In genomic region chr3:195909294-195909644, GRCh38 we compare ENCODE assay signal across 7 cellular contexts. TPM values are rescaled to one million over a fixed set of nuclear protein-coding genes. Genes with fewer than 3 reads are reported as not detected.
DNase-seq lines count a peak whose midpoint lies in the region; ATAC-seq, FAIRE-seq and TF ChIP-seq lines count a peak whose summit lies in the region.

No MANE protein-coding gene starts in this region.

- peaks cover 7 to 17% of the 10 kb centered on the region in 2 experiments; a peak in 3 of 4 replicates for H3K79me2 ChIP-seq in H1 (ENCODE audit: control insufficient read depth in 1 of 2, insufficient read depth in 2 of 2, low read length in 2 of 2)

- H3K79me1 ChIP-seq in H1 (ENCODE audit: low read depth, low read length), result no peaks in the 10 kb centered on the region; the same call in 1 of the 2 replicates

- peak overlapping the region; percentile 55; the same call in 1 of the 2 replicates for H3K4me3 ChIP-seq in HAP-1
- peak overlapping the region; percentile 69 to 79 (median 74); a peak in 6 of 8 replicates for H3K4me3 ChIP-seq in H1 (ENCODE audit: extremely low read depth in 1 of 4, insufficient read depth in 2 of 4, low read depth in 3 of 4, low read length in 4 of 4)
- H3K4me3 ChIP-seq in psoas muscle, result peak overlapping the region; percentile 73

- peak overlapping the region in 2 of 4 experiments; percentile 33 to 50; a peak in 2 of 7 replicates for H3K9ac ChIP-seq in H1 (replicated peaks in 1 of 4; ENCODE audit: extremely low read depth in 1 of 4, low read depth in 3 of 4, low read length in 3 of 4)

- no peak overlapping the region for H2BK120ac ChIP-seq in H1 (replicated peaks; ENCODE audit: low read depth, low read length)

- peaks cover 5 to 23% of the 10 kb centered on the region in 2 experiments for H4K20me1 ChIP-seq in H1 (replicated peaks in 1 of 2; ENCODE audit: control insufficient read depth in 1 of 2, insufficient read depth in 2 of 2, low read length in 2 of 2)

- no peak overlapping the region for H2BK5ac ChIP-seq in H1 (ENCODE audit: low read depth, low read length)

- TF ChIP-seq EP300 in H1 (IDR thresholded peaks at IDR 0.05; ENCODE audit: borderline replicate concordance in 1 of 2, low read depth in 2 of 2, low read length in 2 of 2), result no peak

- H2AK5ac ChIP-seq in H1 (ENCODE audit: low read depth, low read length), result no peak overlapping the region

- H4K8ac ChIP-seq in H1 (ENCODE audit: extremely low read depth, insufficient read depth, low read length), result no peak overlapping the region; the same call in 1 of the 2 replicates

- H3K27me3 ChIP-seq in HAP-1 (ENCODE audit: low read depth), result no peaks in the 10 kb centered on the region
- peaks cover 0 to 15% (median 5%) of the 10 kb centered on the region in 4 experiments; a peak in 5 of 7 replicates for H3K27me3 ChIP-seq in H1 (replicated peaks in 1 of 4; ENCODE audit: control insufficient read depth in 3 of 4, extremely low read depth in 1 of 4, insufficient read depth in 3 of 4, low read length in 3 of 4)
- H3K27me3 ChIP-seq in psoas muscle (ENCODE audit: insufficient read depth in 3 of 3, low read length in 2 of 3), result no peaks in the 10 kb centered on the region

- no peak for TF ChIP-seq POLR2A in H1 (IDR thresholded peaks at IDR 0.05; ENCODE audit: control extremely low read depth in 1 of 2, low read depth in 2 of 2, low read length in 2 of 2)

- CTCF ChIA-PET in H1 (lab: Charles Lee; ENCODE audit: partially characterized antibody), result interaction anchor here (0.6 to 3.5 kb wide), 3 partner anchors 12 to 96 kb away, joined by 3 to 26 read pairs (median 3); no protein-coding TSS in a partner anchor

- H3K14ac ChIP-seq in H1 (ENCODE audit: insufficient read length), result no peak overlapping the region

- no peaks in the 10 kb centered on the region for H3K9me3 ChIP-seq in HAP-1
- no peaks in the 10 kb centered on the region for H3K9me3 ChIP-seq in H1 (ENCODE audit: insufficient read depth in 2 of 2, low read depth in 1 of 2, low read length in 1 of 2)
- no peaks in the 10 kb centered on the region for H3K9me3 ChIP-seq in psoas muscle

- POLR2A ChIA-PET in H1 (lab: Charles Lee; ENCODE audit: partially characterized antibody), result no interaction called here

- intact Hi-C loops in psoas muscle (cut with DNase I), result no loop called here

- peak overlapping the region; percentile 81 to 100; a peak in 3 of 4 replicates for H3K4me2 ChIP-seq in H1 (ENCODE audit: insufficient read depth in 1 of 2, low read depth in 2 of 2, low read length in 2 of 2)

- no peak overlapping the region for H3K56ac ChIP-seq in H1 (replicated peaks; ENCODE audit: insufficient read length, low read depth, low read length)

- H4K91ac ChIP-seq in H1 (replicated peaks; ENCODE audit: insufficient read length, low read length), result no peak overlapping the region

- H4K5ac ChIP-seq in H1 (ENCODE audit: insufficient read length, low read depth, low read length), result no peak overlapping the region

- TF ChIP-seq CTCF in H1 (IDR thresholded peaks at IDR 0.05; ENCODE audit: control extremely low read depth in 1 of 3, insufficient read depth in 1 of 3, low read depth in 1 of 3, low read length in 3 of 3) (no peak), psoas muscle (IDR thresholded peaks at IDR 0.05) (no peak)

- H2BK12ac ChIP-seq in H1 (ENCODE audit: low read depth, low read length), result no peak overlapping the region

- H3K4ac ChIP-seq in H1 (replicated peaks; ENCODE audit: insufficient read length, low read depth, low read length), result no peak overlapping the region

- H3K4me1 ChIP-seq in HAP-1, result peaks cover 26% of the 10 kb centered on the region
- peaks cover 7 to 20% (median 16%) of the 10 kb centered on the region in 4 experiments; a peak in 6 of 7 replicates for H3K4me1 ChIP-seq in H1 (replicated peaks in 1 of 4; ENCODE audit: control insufficient read depth in 3 of 4, insufficient read depth in 4 of 4, low read length in 3 of 4)
- peaks cover 8% of the 10 kb centered on the region for H3K4me1 ChIP-seq in psoas muscle

- no peak for TF ChIP-seq RAD21 in H1 (IDR thresholded peaks at IDR 0.05 in 1 of 2, conservative IDR thresholded peaks at IDR 0.05 in 1 of 2; ENCODE audit: low read depth in 2 of 2, low read length in 2 of 2)

- H3K27ac ChIP-seq in H1 (ENCODE audit: low read depth, low read length) (no peak overlapping the region), psoas muscle (peak overlapping the region; percentile 93)

- no peaks in the 10 kb centered on the region; the same call in 1 of the 2 replicates for H3K36me3 ChIP-seq in HAP-1 (replicated peaks)
- no peaks in the 10 kb centered on the region for H3K36me3 ChIP-seq in H1 (ENCODE audit: control insufficient read depth in 2 of 4, insufficient read depth in 4 of 4, low read length in 3 of 4)
- H3K36me3 ChIP-seq in psoas muscle (ENCODE audit: insufficient read depth in 1 of 2, low read depth in 1 of 2), result no peaks in the 10 kb centered on the region

- WGBS in H1 (ENCODE audit: extremely low coverage in 1 of 2, insufficient coverage in 1 of 2, insufficient read length in 1 of 2, insufficient replicate concordance in 2 of 2, low coverage in 1 of 2, low lambda C conversion rate in 2 of 2, missing lambda C conversion rate in 1 of 2), 2 experiments, result 0% methylated on average over 11 of the region's 47 CpGs; no CpG with 5 or more reads in 1 of the 2 experiments
- 0 to 1% (median 1%) methylated on average over 13 to 47 of the region's 47 CpGs for WGBS in psoas muscle, 3 donors

- H3K18ac ChIP-seq in H1 (ENCODE audit: extremely low read depth, low read length), result no peak overlapping the region

- FAIRE-seq in H1 (lab: Jason Lieb, UNC), result no peak

- ATAC-seq in GM18498 (IDR thresholded peaks at IDR 0.05; ENCODE audit: unreplicated experiment), result peak; percentile 25
- ATAC-seq in psoas muscle, result peak in 1 of 4 donors; percentile 0

- H2BK20ac ChIP-seq in H1 (ENCODE audit: low read length), result no peak overlapping the region

- DNase-seq in HAP-1 (ENCODE audit: low spot score in 2 of 2), result peak in 1 of 2 experiments; percentile 32
- DNase-seq in NCI-H2227 (lab: John Stamatoyannopoulos, UW; ENCODE audit: unreplicated experiment), result peak; percentile 84
- DNase-seq in H1 (ENCODE audit: low read depth in 1 of 2, low spot score in 2 of 2), result peak in 1 of 2 experiments; percentile 68
- DNase-seq in psoas muscle, result no peak
- DNase-seq in foreskin melanocyte, result no peak
- DNase-seq in DMS153 (lab: John Stamatoyannopoulos, UW), result no peak

- peaks cover 13% of the 10 kb centered on the region for H3K23me2 ChIP-seq in H1 (ENCODE audit: low read depth, low read length)

- H2AFZ ChIP-seq in H1 (ENCODE audit: low read length), result no peak overlapping the region

- in situ Hi-C loops in HAP-1 (cut with MboI; ENCODE audit: low sequenced_read_pairs), result no loop called here

- no peak overlapping the region for H3K23ac ChIP-seq in H1 (ENCODE audit: insufficient read length)

- no peak overlapping the region for H2BK15ac ChIP-seq in H1 (ENCODE audit: low read length)

TF ChIP-seq in H1, 55 proteins besides CTCF, POLR2A, EP300 and RAD21:
- TF ChIP-seq MAFK (IDR thresholded peaks at IDR 0.05; ENCODE audit: low read depth, low read length) (no peak), JUN (IDR thresholded peaks at IDR 0.05; ENCODE audit: low read depth, low read length) (no peak), ZNF274 (IDR thresholded peaks at IDR 0.05; ENCODE audit: borderline replicate concordance, extremely low read depth, low read length) (no peak), SP4 (IDR thresholded peaks at IDR 0.05; ENCODE audit: low read length) (no peak), HDAC6 (IDR thresholded peaks at IDR 0.05; ENCODE audit: low read depth, low read length) (no peak), KDM1A (IDR thresholded peaks at IDR 0.05; ENCODE audit: borderline replicate concordance, low read length) (no peak), RXRA (IDR thresholded peaks at IDR 0.05; ENCODE audit: insufficient read depth, low read depth, low read length) (no peak), SIX5 (IDR thresholded peaks at IDR 0.05; ENCODE audit: low read depth, low read length) (no peak), POLR2AphosphoS5 (IDR thresholded peaks at IDR 0.05; ENCODE audit: low read depth, low read length) (no peak), ATF3 (IDR thresholded peaks at IDR 0.05; ENCODE audit: insufficient read depth, low read depth, low read length) (no peak), SAP30 (IDR thresholded peaks at IDR 0.05; ENCODE audit: insufficient read depth, insufficient replicate concordance, low read length) (no peak), YY1 (IDR thresholded peaks at IDR 0.05; ENCODE audit: low read depth, low read length) (no peak), CHD1 (IDR thresholded peaks at IDR 0.05; ENCODE audit: low read depth, low read length) (no peak), SIN3A (conservative IDR thresholded peaks at IDR 0.05 in 1 of 2, IDR thresholded peaks at IDR 0.05 in 1 of 2; ENCODE audit: low read depth in 1 of 2, low read length in 2 of 2) (no peak), EZH2 (IDR thresholded peaks at IDR 0.05; ENCODE audit: low read depth, low read length, severe bottlenecking) (no peak)
TF ChIP-seq in H1: peak in this region for 0.

RNA-seq across cellular contexts. Expression of gene TNK2, which starts 0.9 kb away (rescaled TPM):
- total RNA-seq in H1 (2021; fragmentation: NEBNext Ultra II Directional; extraction: Animal tissue kit (Norgen Biotek cat#: 25700)), result 33.9 and 38.6 TPM in 2 replicates
- polyA plus RNA-seq in H1 (2011; rRNA removed) (10.4 and 18.2 TPM in 2 replicates), psoas muscle (10 to 100 TPM; 37.1 to 67.1 (median 52.2) TPM)
- polyA plus RNA-seq in H1 (2011; cell fraction: cytosol; rRNA removed), result 15.6 TPM
- polyA plus RNA-seq in H1 (2011; cell fraction: nucleus; rRNA removed), result 105 TPM
- polyA plus RNA-seq in H1 (2012, experiment 1 of 2), result 24.4 to 39.8 TPM (median 29.1 TPM) in 4 replicates
- polyA plus RNA-seq in H1 (2012, experiment 2 of 2), result 11.0 TPM
- polyA plus RNA-seq in H1 (2013, experiment 1 of 2), result 20.0 TPM
- polyA plus RNA-seq in H1 (2013, experiment 2 of 2), result 17.6 TPM
- polyA minus RNA-seq in H1 (2011; rRNA and poly(A)+ RNA removed), result 10.8 and 11.1 TPM in 2 replicates
- polyA minus RNA-seq in H1 (2011; cell fraction: cytosol; rRNA and poly(A)+ RNA removed), result 12.0 TPM
- 19.7 TPM for polyA minus RNA-seq in H1 (2011; cell fraction: nucleus; rRNA and poly(A)+ RNA removed)
- total RNA-seq in psoas muscle, result 100 to 1,000 TPM in 1 of 4 donors, 10 to 100 TPM in 3; 41.7 to 322 (median 77.6) TPM
